ENCODE assay signal across 8 cellular contexts in genomic region chr4:2042207-2042946, GRCh38. TPM values are rescaled to one million over a fixed set of nuclear protein-coding genes. Genes with fewer than 3 reads are reported as not detected.
A peak's percentile ranks its signal among the peaks of the same experiment; 100 is the strongest.
DNase-seq lines count a peak whose midpoint lies in the region; ATAC-seq, FAIRE-seq and TF ChIP-seq lines count a peak whose summit lies in the region.

No MANE protein-coding gene starts in this region.

- no peak for TF ChIP-seq POLR2A in K562 (conservative IDR thresholded peaks at IDR 0.05)

- FAIRE-seq in K562 (lab: Jason Lieb, UNC): no peak

- peak overlapping the region; percentile 89 for H2AFZ ChIP-seq in K562 (ENCODE audit: low read depth, low read length)

- H3K27ac Mint-ChIP-seq in immature natural killer cell: no peak overlapping the region

- in situ Hi-C loops in K562 (cut with MboI): no loop called here

- no peaks in the 10 kb centered on the region for H3K36me3 Mint-ChIP-seq in immature natural killer cell

- no peaks in the 10 kb centered on the region for H3K79me2 ChIP-seq in K562 (ENCODE audit: control insufficient read depth, insufficient read depth, low read length)

- no peaks in the 10 kb centered on the region for H4K20me1 ChIP-seq in K562 (replicated peaks; ENCODE audit: control insufficient read depth, insufficient read depth, low read length)

- H3K4me1 ChIP-seq in K562 (replicated peaks in 1 of 2; ENCODE audit: control insufficient read depth in 2 of 2, insufficient read depth in 2 of 2, low read length in 2 of 2): peaks cover 0 to 53% of the 10 kb centered on the region in 2 experiments; a peak in 2 of 5 replicates

- DNase-seq in RWPE1 (ENCODE audit: low spot score) (no peak), K562 (ENCODE audit: extremely low read depth in 1 of 4, low spot score in 3 of 4) (peak; percentile 58 to 81 (median 76)), immature natural killer cell (peak; percentile 13 to 21 (median 19)), SKM-1 (lab: John Stamatoyannopoulos, UW; ENCODE audit: unreplicated experiment) (no peak)
- DNase-seq in stimulated activated CD4-positive, alpha-beta T cell treated with anti-CD3 and anti-CD28 coated beads, Interleukin-4, amount 100 ng/mL, for 4 hours: peak; percentile 30 to 36

- peak overlapping the region; percentile 63 to 77 (median 76) for H3K4me3 Mint-ChIP-seq in immature natural killer cell

- peak overlapping the region; percentile 68 for H3K4me3 ChIP-seq in K562

- H3K4me1 Mint-ChIP-seq in immature natural killer cell: peaks cover 3 to 6% of the 10 kb centered on the region in 2 donors

- no peaks in the 10 kb centered on the region for H3K36me3 ChIP-seq in K562 (ENCODE audit: control insufficient read depth, insufficient read depth, low read length)

- H3K9me3 ChIP-seq in K562 (replicated peaks; ENCODE audit: control insufficient read depth, insufficient read depth, low read depth, low read length): no peaks in the 10 kb centered on the region

- H3K27ac ChIP-seq in C4-2B: peak overlapping the region; percentile 32; the same call in 1 of the 2 replicates
- H3K27ac ChIP-seq in RWPE1: peak overlapping the region; percentile 26; the same call in 1 of the 2 replicates
- H3K27ac ChIP-seq in K562 (ENCODE audit: extremely low read depth, low read depth, low read length): peak overlapping the region; percentile 58; the same call in 1 of the 3 replicates

- no TSS peak for BruUV-seq in K562 (replicated peaks; lab: Mats Ljungman, UMichigan)

- H3K4me2 ChIP-seq in K562 (ENCODE audit: insufficient read depth, low read length): peak overlapping the region; percentile 68

- ATAC-seq in GM21737 (IDR thresholded peaks at IDR 0.05; ENCODE audit: unreplicated experiment) (peak; percentile 37), K562 (peak; percentile 85), HG03097 (IDR thresholded peaks at IDR 0.05; ENCODE audit: low FRiP score, unreplicated experiment) (no peak)

- CTCF ChIA-PET in RWPE1 (lab: Yijun Ruan, JAX): no interaction called here
- CTCF ChIA-PET in K562 (lab: Yijun Ruan, JAX; ENCODE audit: low intra/inter-chr PET ratio): interaction anchor here (0.6 kb wide), 1 partner anchor 33 kb away, joined by 4 read pairs; no protein-coding TSS in a partner anchor

- TF ChIP-seq RAD21 in K562 (CRISPR knock-in tag; conservative IDR thresholded peaks at IDR 0.05 in 1 of 2, IDR thresholded peaks at IDR 0.05 in 1 of 2): no peak

- 2% methylated on average over 12 of the region's 80 CpGs for WGBS in K562 (ENCODE audit: insufficient coverage, low coverage, missing lambda C conversion rate)

- H3K27me3 Mint-ChIP-seq in immature natural killer cell (ENCODE audit: low read depth in 3 of 3): peaks cover 0 to 12% (median 10%) of the 10 kb centered on the region in 3 donors

- peak overlapping the region in 1 of 2 experiments; percentile 92; a peak in 1 of 4 replicates for H3K9ac ChIP-seq in K562 (ENCODE audit: insufficient read depth in 1 of 2, low read depth in 2 of 2, low read length in 2 of 2)

- no peaks in the 10 kb centered on the region for H3K9me3 Mint-ChIP-seq in immature natural killer cell

- intact Hi-C loops in K562 (cut with micrococcal nuclease): loop anchor here (5.0 kb wide), 1 partner anchor 35 kb away; the partner anchor contains the start of gene NELFA

- no peak for TF ChIP-seq CTCF in C4-2B (conservative IDR thresholded peaks at IDR 0.05)
- TF ChIP-seq CTCF in RWPE1 (conservative IDR thresholded peaks at IDR 0.05; ENCODE audit: low read depth): no peak
- peak in 1 of 3 experiments; percentile 48; a peak in 2 of 6 replicates for TF ChIP-seq CTCF in K562 (IDR thresholded peaks at IDR 0.05 in 2 of 3, conservative IDR thresholded peaks at IDR 0.05 in 1 of 3; ENCODE audit: insufficient read depth in 2 of 3, low read depth in 1 of 3, low read length in 3 of 3)

- no peak for TF ChIP-seq EP300 in K562 (IDR thresholded peaks at IDR 0.05; ENCODE audit: low read length)

- no peaks in the 10 kb centered on the region for H3K9me1 ChIP-seq in K562 (ENCODE audit: control insufficient read depth, insufficient read depth, low read length)

- POLR2A ChIA-PET in RWPE1 (lab: Yijun Ruan, JAX; ENCODE audit: low non-redundant PET) (no interaction called here), K562 (lab: Yijun Ruan, JAX) (no interaction called here)

- no peaks in the 10 kb centered on the region for H3K27me3 ChIP-seq in K562 (ENCODE audit: control insufficient read depth in 2 of 2, insufficient read depth in 2 of 2, low read length in 2 of 2)

TF ChIP-seq in K562, 482 proteins besides CTCF, POLR2A, EP300 and RAD21 (continues in another document):
- TF ChIP-seq CREB1 (IDR thresholded peaks at IDR 0.05): no peak
- TF ChIP-seq CREB1 (CRISPR knock-in tag; IDR thresholded peaks at IDR 0.05): no peak
- no peak for TF ChIP-seq PURB (CRISPR knock-in tag; IDR thresholded peaks at IDR 0.05; ENCODE audit: low read depth)
- peak; percentile 35 to 77 for TF ChIP-seq E2F6 (IDR thresholded peaks at IDR 0.05; ENCODE audit: borderline replicate concordance in 1 of 2, extremely low read depth in 1 of 2, insufficient read depth in 1 of 2, insufficient read length in 1 of 2, low read depth in 1 of 2, low read length in 1 of 2, poor library complexity in 1 of 2, severe bottlenecking in 1 of 2)
- peak; percentile 32 for TF ChIP-seq KDM5B (IDR thresholded peaks at IDR 0.05; ENCODE audit: insufficient replicate concordance, low read depth, low read length)
- TF ChIP-seq ZNF444 (CRISPR knock-in tag; IDR thresholded peaks at IDR 0.05): no peak
- no peak for TF ChIP-seq ZNF3 (CRISPR knock-in tag; IDR thresholded peaks at IDR 0.05)
- TF ChIP-seq CTCFL (IDR thresholded peaks at IDR 0.05; ENCODE audit: borderline replicate concordance, insufficient read depth, low read depth, low read length, poor library complexity, severe bottlenecking): peak; percentile 39
- no peak for TF ChIP-seq POLR2AphosphoS5 (IDR thresholded peaks at IDR 0.05; ENCODE audit: control insufficient read depth, insufficient read depth, low read depth, low read length)

RNA-seq across cellular contexts. Expression of gene NAT8L, which starts 16.8 kb away (rescaled TPM):
- 10.2 and 23.1 TPM in 2 replicates for total RNA-seq in K562 (2011; cell fraction: chromatin; rRNA removed; ENCODE audit: low replicate concordance)
- total RNA-seq in K562 (2011; cell fraction: nucleolus; rRNA removed): 12.9 and 15.8 TPM in 2 replicates
- total RNA-seq in K562 (2011; cell fraction: nucleoplasm; rRNA removed): 10.6 and 15.3 TPM in 2 replicates
- total RNA-seq in K562 (2014; rRNA removed) (3.8 and 5.3 TPM in 2 replicates), K562 (2014; rRNA removed; fragmentation: Illumina TruSeq; extraction: Trizol) (0.62 and 0.67 TPM in 2 replicates), K562 (2015; rRNA removed; fragmentation: Illumina TruSeq; extraction: Trizol) (1.5 and 1.7 TPM in 2 replicates), K562 (2021) (9.5 and 11.0 TPM in 2 replicates)
- polyA plus RNA-seq in K562 (2011; rRNA removed) (3.9 and 4.9 TPM in 2 replicates), K562 (2014; fragmentation: Illumina TruSeq; extraction: Trizol) (1.5 and 3.1 TPM in 2 replicates), K562 (2014; fragmentation: Nextera tagmentation; extraction: Ambion mirVana) (under 1 TPM; 0.06 to 0.07 TPM), K562 (2014; rRNA removed) (2.9 and 3.7 TPM in 2 replicates), immature natural killer cell (not detected)
- 7.9 and 9.1 TPM in 2 replicates for polyA plus RNA-seq in K562 (2011; cell fraction: cytosol; rRNA removed)
- polyA plus RNA-seq in K562 (2011; cell fraction: nucleus; rRNA removed): 19.1 and 19.2 TPM in 2 replicates
- 4.7 and 7.3 TPM in 2 replicates for polyA plus RNA-seq in K562 (2012)
- polyA minus RNA-seq in K562 (2011; rRNA and poly(A)+ RNA removed): 39.8 and 58.5 TPM in 2 replicates
- 7.1 and 7.3 TPM in 2 replicates for polyA minus RNA-seq in K562 (2011; cell fraction: cytosol; rRNA and poly(A)+ RNA removed)
- 4.3 TPM in 2 replicates for polyA minus RNA-seq in K562 (2011; cell fraction: nucleus; rRNA and poly(A)+ RNA removed)

RNA-seq across cellular contexts. Expression of gene NELFA, which starts 33.6 kb away (rescaled TPM):
- total RNA-seq in K562 (2011; cell fraction: chromatin; rRNA removed; ENCODE audit: low replicate concordance): 38.8 and 78.3 TPM in 2 replicates
- 62.0 and 74.4 TPM in 2 replicates for total RNA-seq in K562 (2011; cell fraction: nucleolus; rRNA removed)
- 44.5 and 47.7 TPM in 2 replicates for total RNA-seq in K562 (2011; cell fraction: nucleoplasm; rRNA removed)
- total RNA-seq in K562 (2014; rRNA removed): 29.1 and 33.3 TPM in 2 replicates
- total RNA-seq in K562 (2014; rRNA removed; fragmentation: Illumina TruSeq; extraction: Trizol): 10.6 and 12.0 TPM in 2 replicates
- total RNA-seq in K562 (2015; rRNA removed; fragmentation: Illumina TruSeq; extraction: Trizol): 16.4 and 18.9 TPM in 2 replicates
- total RNA-seq in K562 (2021): 59.6 and 63.0 TPM in 2 replicates
- polyA plus RNA-seq in K562 (2011; rRNA removed): 12.9 and 28.3 TPM in 2 replicates
- polyA plus RNA-seq in K562 (2011; cell fraction: cytosol; rRNA removed): 19.0 and 31.9 TPM in 2 replicates
- polyA plus RNA-seq in K562 (2011; cell fraction: nucleus; rRNA removed): 59.7 and 83.0 TPM in 2 replicates
- polyA plus RNA-seq in K562 (2012): 44.5 and 46.5 TPM in 2 replicates
- polyA plus RNA-seq in K562 (2014; fragmentation: Illumina TruSeq; extraction: Trizol): 14.8 and 32.1 TPM in 2 replicates
- polyA plus RNA-seq in K562 (2014; fragmentation: Nextera tagmentation; extraction: Ambion mirVana): 1 to 10 TPM in 1 of 2 experiments, under 1 TPM in 1; 0.76 to 1.4 TPM
- polyA plus RNA-seq in K562 (2014; rRNA removed): 33.6 and 36.5 TPM in 2 replicates
- polyA minus RNA-seq in K562 (2011; rRNA and poly(A)+ RNA removed): 7.8 and 9.9 TPM in 2 replicates
- 26.9 and 38.7 TPM in 2 replicates for polyA minus RNA-seq in K562 (2011; cell fraction: cytosol; rRNA and poly(A)+ RNA removed)
- 48.3 and 117 TPM in 2 replicates for polyA minus RNA-seq in K562 (2011; cell fraction: nucleus; rRNA and poly(A)+ RNA removed)
- 10 to 100 TPM in 2 of 3 donors, 1 to 10 TPM in 1; 6.0 to 28.6 (median 10.2) TPM for polyA plus RNA-seq in immature natural killer cell

Comparison
In these comparisons a context has a peak if more than half of its experiments do, and no peak if none do; other contexts are left out.
1. DNase-seq: peak in K562 (4 of 4), immature natural killer cell (3 of 3) and stimulated activated CD4-positive, alpha-beta T cell treated with anti-CD3 and anti-CD28 coated beads, Interleukin-4, amount 100 ng/mL, for 4 hours (2 of 2); none in RWPE1 (single experiment) and SKM-1 (single experiment).
2. Peak in every context shown above with its lines, with median percentiles within 50 percentile points of each other: H3K27ac ChIP-seq.